ENCODE assay signal across 25 cellular contexts in genomic region chr22:43176090-43176489, GRCh38. TPM values are rescaled to one million over a fixed set of nuclear protein-coding genes. Genes with fewer than 3 reads are reported as not detected.
DNase-seq lines count a peak whose midpoint lies in the region; ATAC-seq and TF ChIP-seq lines count a peak whose summit lies in the region.
"Had no signal": no experiment of that assay in that cellular context is flagged by ENCODE, and none has a peak within 500 bp of the region (broad histone marks: within the 10 kb centered on the region; RNA-seq: fewer than 3 reads in every experiment).

No MANE protein-coding gene starts in this region.

- no peak overlapping the region for H3K4me2 ChIP-seq in osteoblast (ENCODE audit: insufficient read depth, low read length)

- no peak overlapping the region for H3K4me3 ChIP-seq in esophagus (ENCODE audit: low read depth in 1 of 2, low read length in 2 of 2)
- no peak overlapping the region for H3K4me3 ChIP-seq in osteoblast (ENCODE audit: insufficient read depth, low read length)
- H3K4me3 ChIP-seq: BLaER1 treated with 17β-estradiol and CSF1 and Interleukin-3, amounts not matched to agents 10 nM and 100 nM; GM12878 had no signal

- peak overlapping the region; percentile 62 for H3K27ac ChIP-seq in RWPE1
- peak overlapping the region; percentile 22 to 91 for H3K27ac ChIP-seq in esophagus (ENCODE audit: low read depth in 2 of 2, low read length in 1 of 2)
- H3K27ac ChIP-seq in osteoblast (ENCODE audit: low read depth, low read length): no peak overlapping the region
- H3K27ac ChIP-seq: 22Rv1; BLaER1 treated with 17β-estradiol and CSF1 and Interleukin-3, amounts not matched to agents 10 nM and 100 nM had no signal

- DNase-seq in T-helper 1 cell (no peak), RWPE1 (ENCODE audit: low spot score) (no peak), osteoblast (ENCODE audit: insufficient read length, low spot score, missing footprints) (peak; percentile 57), GOT3 (lab: John Stamatoyannopoulos, UW) (no peak)
- DNase-seq: ACHN; Caco-2; CD4-positive, alpha-beta memory T cell; DMS 273 treated with DMSO at 0.1 percent for 48 hours; DMS79 treated with DMSO at 0.1 percent for 48 hours; Karpas-422; MV-4-11; NCI-H1105 treated with DMSO at 0.1 percent for 48 hours; NCI-H2029 treated with DMSO at 0.1 percent for 48 hours; NCI-H226; NCI-H510A treated with DMSO at 0.1 percent for 48 hours; NCI-H748 treated with DMSO at 0.1 percent for 48 hours had no signal

- ATAC-seq in HG02981 (IDR thresholded peaks at IDR 0.05; ENCODE audit: unreplicated experiment) (no peak), HG03432 (IDR thresholded peaks at IDR 0.05; ENCODE audit: unreplicated experiment) (no peak)
- ATAC-seq: GM12878, HCT116 had no signal

- H3K79me2 ChIP-seq in osteoblast (ENCODE audit: insufficient read depth, low read length): no peaks in the 10 kb centered on the region

- H2AFZ ChIP-seq in osteoblast (ENCODE audit: low read length): no peak overlapping the region

- H3K36me3 ChIP-seq in esophagus (ENCODE audit: control insufficient read depth in 2 of 2, insufficient read depth in 2 of 2, low read length in 1 of 2) (peaks cover 18 to 71% of the 10 kb centered on the region in 2 donors), osteoblast (ENCODE audit: insufficient read depth, low read length) (peaks cover 29% of the 10 kb centered on the region)

- H4K20me1 ChIP-seq in osteoblast (ENCODE audit: insufficient read depth, low read length): no peaks in the 10 kb centered on the region

- CTCF ChIA-PET in RWPE1 (lab: Yijun Ruan, JAX): no interaction called here

- TF ChIP-seq CTCF in RWPE1 (conservative IDR thresholded peaks at IDR 0.05; ENCODE audit: low read depth) (no peak), osteoblast (IDR thresholded peaks at IDR 0.05; ENCODE audit: extremely low read depth, low read depth, low read length) (no peak)

- no peaks in the 10 kb centered on the region for H3K9me3 Mint-ChIP-seq in T-helper 1 cell treated with Interleukin-12 subunit alpha and Interleukin-12 subunit beta and Interleukin-4 antibody, amounts not matched to agents 30 μg/mL and 1 μg/mL, for 36 hours
- H3K9me3 Mint-ChIP-seq: CD4-positive, alpha-beta memory T cell; IgD-negative memory B cell had no signal

- peak overlapping the region; percentile 27 for H3K27ac Mint-ChIP-seq in T-helper 1 cell treated with Interleukin-12 subunit alpha and Interleukin-12 subunit beta and Interleukin-4 antibody, amounts not matched to agents 30 μg/mL and 1 μg/mL, for 36 hours
- H3K27ac Mint-ChIP-seq: CD4-positive, alpha-beta memory T cell; IgD-negative memory B cell had no signal

- H3K36me3 Mint-ChIP-seq in T-helper 1 cell treated with Interleukin-12 subunit alpha and Interleukin-12 subunit beta and Interleukin-4 antibody, amounts not matched to agents 30 μg/mL and 1 μg/mL, for 36 hours (ENCODE audit: low read depth): peaks cover 13% of the 10 kb centered on the region

- no peaks in the 10 kb centered on the region for H3K27me3 Mint-ChIP-seq in T-helper 1 cell treated with Interleukin-12 subunit alpha and Interleukin-12 subunit beta and Interleukin-4 antibody, amounts not matched to agents 30 μg/mL and 1 μg/mL, for 36 hours (ENCODE audit: low read depth)
- H3K27me3 Mint-ChIP-seq: CD4-positive, alpha-beta memory T cell; IgD-negative memory B cell had no signal

- H3K9me3 ChIP-seq in esophagus (ENCODE audit: control insufficient read depth in 2 of 2, insufficient read depth in 1 of 2, low read depth in 1 of 2, low read length in 1 of 2) (no peaks in the 10 kb centered on the region), osteoblast (ENCODE audit: low read depth, low read length) (no peaks in the 10 kb centered on the region)
- H3K9me3 ChIP-seq: BLaER1 treated with 17β-estradiol and CSF1 and Interleukin-3, amounts not matched to agents 10 nM and 100 nM; Caco-2 had no signal

- H3K27me3 ChIP-seq in esophagus (ENCODE audit: control insufficient read depth in 1 of 2, insufficient read depth in 2 of 2, low read length in 2 of 2) (no peaks in the 10 kb centered on the region), osteoblast (ENCODE audit: insufficient read depth, low read length) (no peaks in the 10 kb centered on the region)
- H3K27me3 ChIP-seq: BLaER1 treated with 17β-estradiol and CSF1 and Interleukin-3, amounts not matched to agents 10 nM and 100 nM had no signal

- WGBS in esophagus, 2 donors: 68 to 79% methylated on average over 15 of the region's 15 CpGs

- no peak overlapping the region for H3K4me3 Mint-ChIP-seq in T-helper 1 cell treated with Interleukin-12 subunit alpha and Interleukin-12 subunit beta and Interleukin-4 antibody, amounts not matched to agents 30 μg/mL and 1 μg/mL, for 36 hours
- H3K4me3 Mint-ChIP-seq: CD4-positive, alpha-beta memory T cell had no signal

- POLR2A ChIA-PET in RWPE1 (lab: Yijun Ruan, JAX; ENCODE audit: low non-redundant PET): no interaction called here

- peaks cover under 1% of the 10 kb centered on the region for H3K4me1 Mint-ChIP-seq in T-helper 1 cell treated with Interleukin-12 subunit alpha and Interleukin-12 subunit beta and Interleukin-4 antibody, amounts not matched to agents 30 μg/mL and 1 μg/mL, for 36 hours (ENCODE audit: low read depth)

- H3K4me1 ChIP-seq in esophagus (ENCODE audit: control insufficient read depth in 2 of 2, insufficient read depth in 2 of 2, low read length in 1 of 2) (peaks cover 0 to 29% of the 10 kb centered on the region in 2 donors), osteoblast (ENCODE audit: insufficient read depth, low read length) (no peaks in the 10 kb centered on the region)
- H3K4me1 ChIP-seq: Caco-2 had no signal

RNA-seq across cellular contexts. Expression of gene TTLL12, which starts 10.8 kb away (rescaled TPM):
- polyA plus RNA-seq in esophagus: 10 to 100 TPM; 79.5 to 96.4 TPM
- total RNA-seq in osteoblast: 29.0 and 29.2 TPM in 2 replicates

RNA-seq across cellular contexts. Expression of gene TSPO, which starts 24.7 kb away (rescaled TPM):
- polyA plus RNA-seq in esophagus: 100 to 1,000 TPM; 660 to 791 TPM
- total RNA-seq in osteoblast: 274 and 297 TPM in 2 replicates

RNA-seq across cellular contexts. Expression of gene MCAT, which starts 32.9 kb away (rescaled TPM):
- polyA plus RNA-seq in esophagus: 10 to 100 TPM; 10.2 to 16.6 TPM
- 12.7 and 21.4 TPM in 2 replicates for total RNA-seq in osteoblast
